1 cellular context compared by ENCODE assay signal in genomic region chr14:100664841-100665425, GRCh38.
TF ChIP-seq lines count a peak whose summit lies in the region.

No MANE protein-coding gene starts in this region.

TF ChIP-seq in WTC11, 78 proteins besides CTCF, POLR2A, EP300 and RAD21 (continued from another document):
- no peak for TF ChIP-seq ZNF281 (CRISPR knock-in tag; IDR thresholded peaks at IDR 0.05)
- no peak for TF ChIP-seq STAT6 (CRISPR knock-in tag; conservative IDR thresholded peaks at IDR 0.05; ENCODE audit: low read depth)
- no peak for TF ChIP-seq ZNF532 (CRISPR knock-in tag; IDR thresholded peaks at IDR 0.05; ENCODE audit: borderline replicate concordance)
- TF ChIP-seq IRF1 (CRISPR knock-in tag; IDR thresholded peaks at IDR 0.05), result no peak
- no peak for TF ChIP-seq TCF7 (CRISPR knock-in tag; IDR thresholded peaks at IDR 0.05; ENCODE audit: low read depth)
- no peak for TF ChIP-seq SMAD3 (CRISPR knock-in tag; IDR thresholded peaks at IDR 0.05; ENCODE audit: borderline replicate concordance)
- TF ChIP-seq ZBTB43 (CRISPR knock-in tag; IDR thresholded peaks at IDR 0.05), result no peak
